Comparison of ENCODE assay signal across 1 cellular context in the genomic region with DNA sequence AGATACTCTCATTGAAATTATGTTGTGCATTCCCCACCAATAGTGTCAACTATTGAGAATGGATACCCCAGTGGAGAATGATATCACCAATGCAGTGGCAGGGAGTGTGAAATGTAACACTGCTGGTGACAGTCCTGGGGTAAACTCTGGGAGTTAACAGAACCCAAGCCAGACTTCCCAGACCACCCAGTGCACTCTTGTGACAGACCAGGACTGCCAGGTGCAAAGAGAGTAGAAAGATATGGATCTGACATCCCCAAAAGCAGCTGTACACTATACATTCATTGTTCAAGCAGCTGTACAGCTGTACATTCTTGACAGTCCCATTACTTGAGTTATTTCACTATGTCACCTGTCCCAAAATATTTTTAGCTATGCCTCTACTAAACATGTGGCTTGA.
TF ChIP-seq lines count a peak whose summit lies in the region.

No MANE protein-coding gene starts in this region.

TF ChIP-seq in SK-N-SH treated with all-trans-retinoic acid at 6 μM for 48 hours, 23 proteins besides CTCF, POLR2A, EP300 and RAD21 (continued from another document):
- TF ChIP-seq, protein P1, sequence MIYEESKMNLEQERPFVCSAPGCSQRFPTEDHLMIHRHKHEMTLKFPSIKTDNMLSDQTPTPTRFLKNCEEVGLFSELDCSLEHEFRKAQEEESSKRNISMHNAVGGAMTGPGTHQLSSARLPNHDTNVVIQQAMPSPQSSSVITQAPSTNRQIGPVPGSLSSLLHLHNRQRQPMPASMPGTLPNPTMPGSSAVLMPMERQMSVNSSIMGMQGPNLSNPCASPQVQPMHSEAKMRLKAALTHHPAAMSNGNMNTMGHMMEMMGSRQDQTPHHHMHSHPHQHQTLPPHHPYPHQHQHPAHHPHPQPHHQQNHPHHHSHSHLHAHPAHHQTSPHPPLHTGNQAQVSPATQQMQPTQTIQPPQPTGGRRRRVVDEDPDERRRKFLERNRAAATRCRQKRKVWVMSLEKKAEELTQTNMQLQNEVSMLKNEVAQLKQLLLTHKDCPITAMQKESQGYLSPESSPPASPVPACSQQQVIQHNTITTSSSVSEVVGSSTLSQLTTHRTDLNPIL (CRISPR knock-in tag; IDR thresholded peaks at IDR 0.05; ENCODE audit: low read depth), result no peak
- no peak for TF ChIP-seq ZNF70 (CRISPR knock-in tag; IDR thresholded peaks at IDR 0.05)
- no peak for TF ChIP-seq GLIS3 (CRISPR knock-in tag; IDR thresholded peaks at IDR 0.05)
- no peak for TF ChIP-seq ISL1 (CRISPR knock-in tag; IDR thresholded peaks at IDR 0.05)
- no peak for TF ChIP-seq TCF4 (CRISPR knock-in tag; IDR thresholded peaks at IDR 0.05; ENCODE audit: borderline replicate concordance)
- TF ChIP-seq, protein P2, sequence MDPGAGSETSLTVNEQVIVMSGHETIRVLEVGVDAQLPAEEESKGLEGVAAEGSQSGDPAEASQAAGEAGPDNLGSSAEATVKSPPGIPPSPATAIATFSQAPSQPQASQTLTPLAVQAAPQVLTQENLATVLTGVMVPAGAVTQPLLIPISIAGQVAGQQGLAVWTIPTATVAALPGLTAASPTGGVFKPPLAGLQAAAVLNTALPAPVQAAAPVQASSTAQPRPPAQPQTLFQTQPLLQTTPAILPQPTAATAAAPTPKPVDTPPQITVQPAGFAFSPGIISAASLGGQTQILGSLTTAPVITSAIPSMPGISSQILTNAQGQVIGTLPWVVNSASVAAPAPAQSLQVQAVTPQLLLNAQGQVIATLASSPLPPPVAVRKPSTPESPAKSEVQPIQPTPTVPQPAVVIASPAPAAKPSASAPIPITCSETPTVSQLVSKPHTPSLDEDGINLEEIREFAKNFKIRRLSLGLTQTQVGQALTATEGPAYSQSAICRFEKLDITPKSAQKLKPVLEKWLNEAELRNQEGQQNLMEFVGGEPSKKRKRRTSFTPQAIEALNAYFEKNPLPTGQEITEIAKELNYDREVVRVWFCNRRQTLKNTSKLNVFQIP (CRISPR knock-in tag; IDR thresholded peaks at IDR 0.05; ENCODE audit: borderline replicate concordance, low read depth), result no peak
- no peak for TF ChIP-seq ESRRG (CRISPR knock-in tag; IDR thresholded peaks at IDR 0.05)
- TF ChIP-seq CSDC2 (CRISPR knock-in tag; IDR thresholded peaks at IDR 0.05), result no peak
- TF ChIP-seq, protein P3, sequence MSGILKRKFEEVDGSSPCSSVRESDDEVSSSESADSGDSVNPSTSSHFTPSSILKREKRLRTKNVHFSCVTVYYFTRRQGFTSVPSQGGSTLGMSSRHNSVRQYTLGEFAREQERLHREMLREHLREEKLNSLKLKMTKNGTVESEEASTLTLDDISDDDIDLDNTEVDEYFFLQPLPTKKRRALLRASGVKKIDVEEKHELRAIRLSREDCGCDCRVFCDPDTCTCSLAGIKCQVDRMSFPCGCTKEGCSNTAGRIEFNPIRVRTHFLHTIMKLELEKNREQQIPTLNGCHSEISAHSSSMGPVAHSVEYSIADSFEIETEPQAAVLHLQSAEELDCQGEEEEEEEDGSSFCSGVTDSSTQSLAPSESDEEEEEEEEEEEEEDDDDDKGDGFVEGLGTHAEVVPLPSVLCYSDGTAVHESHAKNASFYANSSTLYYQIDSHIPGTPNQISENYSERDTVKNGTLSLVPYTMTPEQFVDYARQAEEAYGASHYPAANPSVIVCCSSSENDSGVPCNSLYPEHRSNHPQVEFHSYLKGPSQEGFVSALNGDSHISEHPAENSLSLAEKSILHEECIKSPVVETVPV (CRISPR knock-in tag; IDR thresholded peaks at IDR 0.05), result no peak
- TF ChIP-seq, protein P4, sequence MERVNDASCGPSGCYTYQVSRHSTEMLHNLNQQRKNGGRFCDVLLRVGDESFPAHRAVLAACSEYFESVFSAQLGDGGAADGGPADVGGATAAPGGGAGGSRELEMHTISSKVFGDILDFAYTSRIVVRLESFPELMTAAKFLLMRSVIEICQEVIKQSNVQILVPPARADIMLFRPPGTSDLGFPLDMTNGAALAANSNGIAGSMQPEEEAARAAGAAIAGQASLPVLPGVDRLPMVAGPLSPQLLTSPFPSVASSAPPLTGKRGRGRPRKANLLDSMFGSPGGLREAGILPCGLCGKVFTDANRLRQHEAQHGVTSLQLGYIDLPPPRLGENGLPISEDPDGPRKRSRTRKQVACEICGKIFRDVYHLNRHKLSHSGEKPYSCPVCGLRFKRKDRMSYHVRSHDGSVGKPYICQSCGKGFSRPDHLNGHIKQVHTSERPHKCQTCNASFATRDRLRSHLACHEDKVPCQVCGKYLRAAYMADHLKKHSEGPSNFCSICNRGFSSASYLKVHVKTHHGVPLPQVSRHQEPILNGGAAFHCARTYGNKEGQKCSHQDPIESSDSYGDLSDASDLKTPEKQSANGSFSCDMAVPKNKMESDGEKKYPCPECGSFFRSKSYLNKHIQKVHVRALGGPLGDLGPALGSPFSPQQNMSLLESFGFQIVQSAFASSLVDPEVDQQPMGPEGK (CRISPR knock-in tag; IDR thresholded peaks at IDR 0.05; ENCODE audit: borderline replicate concordance), result no peak
- TF ChIP-seq OSR1 (CRISPR knock-in tag; IDR thresholded peaks at IDR 0.05), result no peak
- TF ChIP-seq ZFP3 (CRISPR knock-in tag; IDR thresholded peaks at IDR 0.05), result no peak
